9 cellular contexts compared by ENCODE assay signal in the genomic region with DNA sequence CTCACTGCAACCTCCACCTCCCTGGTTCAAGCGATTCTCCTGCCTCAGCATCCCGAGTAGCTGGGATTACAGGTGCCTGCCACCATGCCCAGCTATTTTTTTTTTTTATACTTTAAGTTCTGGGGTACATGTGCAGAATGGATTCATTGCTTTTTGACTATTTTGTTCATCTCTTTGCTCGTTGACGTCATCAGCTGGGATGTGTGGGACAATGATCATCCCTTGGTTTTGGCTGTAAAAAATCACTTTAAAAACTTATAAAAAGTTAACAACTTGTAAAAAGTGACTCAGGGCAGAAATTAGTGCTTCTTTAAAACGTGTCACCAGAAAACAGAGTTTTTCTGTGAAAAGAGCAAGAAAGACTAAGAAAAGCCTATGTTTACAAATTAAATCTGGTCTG. TPM values are rescaled to one million over a fixed set of nuclear protein-coding genes. Genes with fewer than 3 reads are reported as not detected.
"Had no signal": no experiment of that assay in that cellular context is flagged by ENCODE, and none has a peak within 500 bp of the region (broad histone marks: within the 10 kb centered on the region; RNA-seq: fewer than 3 reads in every experiment).

No MANE protein-coding gene starts in this region.

- H3K4me3 ChIP-seq: GM12878 had no signal

- DNase-seq: GDM1, GF-D8 had no signal

- ATAC-seq: GM12878 had no signal

- FAIRE-seq: G401.6, GM12878, GM12891, GM12892, GM18507, GM19239 had no signal

RNA-seq across cellular contexts. Expression of a gene that starts 38.5 kb away (rescaled TPM):
- total RNA-seq: G401 had no signal
